ENCODE assay signal across 13 cellular contexts in genomic region chr11:124656759-124657627, GRCh38. TPM values are rescaled to one million over a fixed set of nuclear protein-coding genes. Genes with fewer than 3 reads are reported as not detected.
A peak's percentile ranks its signal among the peaks of the same experiment; 100 is the strongest.
DNase-seq lines count a peak whose midpoint lies in the region; ATAC-seq and TF ChIP-seq lines count a peak whose summit lies in the region.
"Had no signal": no experiment of that assay in that cellular context is flagged by ENCODE, and none has a peak within 500 bp of the region (broad histone marks: within the 10 kb centered on the region; RNA-seq: fewer than 3 reads in every experiment).

No MANE protein-coding gene starts in this region.

- H3K27ac ChIP-seq in SK-N-SH (ENCODE audit: low read depth in 2 of 2, low read length in 1 of 2) (no peak overlapping the region), VCaP (peak overlapping the region; percentile 96), upper lobe of right lung (no peak overlapping the region)

- H3F3A ChIP-seq in SK-N-SH (replicated peaks; ENCODE audit: insufficient read depth) = no peaks in the 10 kb centered on the region

- ATAC-seq in SK-N-SH treated with all-trans-retinoic acid at 6 μM for 48 hours (no peak), upper lobe of right lung (peak; percentile 72), left colon (no peak), GM21529 (IDR thresholded peaks at IDR 0.05; ENCODE audit: unreplicated experiment) (no peak)
- ATAC-seq: HepG2 had no signal

- WGBS in SK-N-SH (ENCODE audit: low lambda C conversion rate) = 80% methylated on average over 15 of the region's 16 CpGs

- no peak overlapping the region for H3K9ac ChIP-seq in SK-N-SH

- H3K4me3 ChIP-seq in SK-N-SH (ENCODE audit: low read depth in 2 of 2, low read length in 1 of 2) (no peak overlapping the region), upper lobe of right lung (no peak overlapping the region)

- no peak for TF ChIP-seq RAD21 in SK-N-SH (IDR thresholded peaks at IDR 0.05; ENCODE audit: low read length)

- POLR2A ChIA-PET in SK-N-SH (lab: Yijun Ruan, JAX) = interaction anchor here (0.7 to 0.8 kb wide), 2 partner anchors 14 to 34 kb away, joined by 3 to 4 read pairs; partner anchors contain the start of gene TBRG1

- no peak overlapping the region for H2AFZ ChIP-seq in SK-N-SH (ENCODE audit: low read depth)

- H3K27me3 ChIP-seq in SK-N-SH (ENCODE audit: insufficient read depth) (no peaks in the 10 kb centered on the region), upper lobe of right lung (no peaks in the 10 kb centered on the region)

- intact Hi-C loops in upper lobe of right lung (cut with DNase I) (no loop called here), left colon (cut with DNase I, micrococcal nuclease) (no loop called here)

- no peak for TF ChIP-seq CTCF in SK-N-SH (IDR thresholded peaks at IDR 0.05)
- TF ChIP-seq CTCF in VCaP (conservative IDR thresholded peaks at IDR 0.05) = no peak
- TF ChIP-seq CTCF in upper lobe of right lung (IDR thresholded peaks at IDR 0.05) = no peak

- DNase-seq in SK-N-SH = peak; percentile 52
- DNase-seq in iris pigment epithelial cell (ENCODE audit: low read depth) = peak; percentile 63
- DNase-seq in upper lobe of right lung = no peak
- no peak for DNase-seq in left colon
- DNase-seq in dedifferentiated amniotic fluid mesenchymal stem cell (ENCODE audit: extremely low spot score) = no peak
- DNase-seq: activated T-cell treated with anti-CD3 and anti-CD28 coated beads, Interleukin-2, amount 50 U/mL, for 24 hours; SHP77 treated with DMSO at 0.1 percent for 48 hours had no signal

- H4K20me1 ChIP-seq in SK-N-SH (ENCODE audit: insufficient read depth) = no peaks in the 10 kb centered on the region

- H3K9me3 ChIP-seq in SK-N-SH (no peaks in the 10 kb centered on the region), upper lobe of right lung (no peaks in the 10 kb centered on the region)

- H3K4me1 ChIP-seq in SK-N-SH (ENCODE audit: control insufficient read depth in 1 of 2, insufficient read depth in 2 of 2, low read depth in 1 of 2, low read length in 1 of 2) (peaks cover 4 to 5% of the 10 kb centered on the region in 2 experiments; a peak in 2 of 4 replicates), upper lobe of right lung (no peaks in the 10 kb centered on the region)

- H3K9me2 ChIP-seq in SK-N-SH = no peaks in the 10 kb centered on the region

- H3K36me3 ChIP-seq in SK-N-SH (replicated peaks in 1 of 2; ENCODE audit: control insufficient read depth in 1 of 2, insufficient read depth in 2 of 2, low read length in 1 of 2) = peaks cover 0 to 2% of the 10 kb centered on the region in 2 experiments
- H3K36me3 ChIP-seq in upper lobe of right lung = peaks cover 3% of the 10 kb centered on the region

- TF ChIP-seq EP300 in SK-N-SH (IDR thresholded peaks at IDR 0.05; ENCODE audit: borderline replicate concordance in 1 of 2, low read depth in 1 of 2, low read length in 1 of 2) = no peak

- CTCF ChIA-PET in SK-N-SH (lab: Yijun Ruan, JAX) = interaction anchor here (0.8 to 4.2 kb wide), 4 partner anchors 12 to 210 kb away, joined by 3 to 14 read pairs (median 6); no protein-coding TSS in a partner anchor

- no peak overlapping the region for H3K4me2 ChIP-seq in SK-N-SH

- no peaks in the 10 kb centered on the region for H3K79me2 ChIP-seq in SK-N-SH (ENCODE audit: insufficient read depth)

TF ChIP-seq in SK-N-SH, 30 proteins besides CTCF, POLR2A, EP300 and RAD21 (continues in another document):
- TF ChIP-seq RFX5 (IDR thresholded peaks at IDR 0.05; ENCODE audit: low read length) (no peak), IRF3 (IDR thresholded peaks at IDR 0.05; ENCODE audit: low read depth, low read length) (no peak), SMC3 (IDR thresholded peaks at IDR 0.05; ENCODE audit: low read depth, low read length) (no peak), GABPA (IDR thresholded peaks at IDR 0.05; ENCODE audit: low read depth) (no peak), TAF1 (IDR thresholded peaks at IDR 0.05; ENCODE audit: borderline replicate concordance, low read depth, low read length) (no peak), FOXM1 (IDR thresholded peaks at IDR 0.05; ENCODE audit: low read depth) (no peak)
- TF ChIP-seq, protein P1, sequence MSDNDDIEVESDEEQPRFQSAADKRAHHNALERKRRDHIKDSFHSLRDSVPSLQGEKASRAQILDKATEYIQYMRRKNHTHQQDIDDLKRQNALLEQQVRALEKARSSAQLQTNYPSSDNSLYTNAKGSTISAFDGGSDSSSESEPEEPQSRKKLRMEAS (IDR thresholded peaks at IDR 0.05; ENCODE audit: low read depth) = no peak
- TF ChIP-seq, protein P2, sequence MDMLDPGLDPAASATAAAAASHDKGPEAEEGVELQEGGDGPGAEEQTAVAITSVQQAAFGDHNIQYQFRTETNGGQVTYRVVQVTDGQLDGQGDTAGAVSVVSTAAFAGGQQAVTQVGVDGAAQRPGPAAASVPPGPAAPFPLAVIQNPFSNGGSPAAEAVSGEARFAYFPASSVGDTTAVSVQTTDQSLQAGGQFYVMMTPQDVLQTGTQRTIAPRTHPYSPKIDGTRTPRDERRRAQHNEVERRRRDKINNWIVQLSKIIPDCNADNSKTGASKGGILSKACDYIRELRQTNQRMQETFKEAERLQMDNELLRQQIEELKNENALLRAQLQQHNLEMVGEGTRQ (IDR thresholded peaks at IDR 0.05; ENCODE audit: borderline replicate concordance, low read depth, low read length) = no peak

TF ChIP-seq in SK-N-SH treated with all-trans-retinoic acid at 6 μM for 48 hours, 23 proteins besides CTCF, POLR2A, EP300 and RAD21 (continues in another document):
- TF ChIP-seq GLIS3 (CRISPR knock-in tag; IDR thresholded peaks at IDR 0.05) (no peak), TSHZ2 (CRISPR knock-in tag; IDR thresholded peaks at IDR 0.05) (no peak), ZNF70 (CRISPR knock-in tag; IDR thresholded peaks at IDR 0.05) (no peak), PPARA (CRISPR knock-in tag; IDR thresholded peaks at IDR 0.05; ENCODE audit: borderline replicate concordance) (no peak), ZNF565 (CRISPR knock-in tag; conservative IDR thresholded peaks at IDR 0.05; ENCODE audit: low read depth) (no peak), OSR1 (CRISPR knock-in tag; IDR thresholded peaks at IDR 0.05) (no peak), TOX (CRISPR knock-in tag; IDR thresholded peaks at IDR 0.05; ENCODE audit: borderline replicate concordance) (no peak)
- TF ChIP-seq, protein P3, sequence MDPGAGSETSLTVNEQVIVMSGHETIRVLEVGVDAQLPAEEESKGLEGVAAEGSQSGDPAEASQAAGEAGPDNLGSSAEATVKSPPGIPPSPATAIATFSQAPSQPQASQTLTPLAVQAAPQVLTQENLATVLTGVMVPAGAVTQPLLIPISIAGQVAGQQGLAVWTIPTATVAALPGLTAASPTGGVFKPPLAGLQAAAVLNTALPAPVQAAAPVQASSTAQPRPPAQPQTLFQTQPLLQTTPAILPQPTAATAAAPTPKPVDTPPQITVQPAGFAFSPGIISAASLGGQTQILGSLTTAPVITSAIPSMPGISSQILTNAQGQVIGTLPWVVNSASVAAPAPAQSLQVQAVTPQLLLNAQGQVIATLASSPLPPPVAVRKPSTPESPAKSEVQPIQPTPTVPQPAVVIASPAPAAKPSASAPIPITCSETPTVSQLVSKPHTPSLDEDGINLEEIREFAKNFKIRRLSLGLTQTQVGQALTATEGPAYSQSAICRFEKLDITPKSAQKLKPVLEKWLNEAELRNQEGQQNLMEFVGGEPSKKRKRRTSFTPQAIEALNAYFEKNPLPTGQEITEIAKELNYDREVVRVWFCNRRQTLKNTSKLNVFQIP (CRISPR knock-in tag; IDR thresholded peaks at IDR 0.05; ENCODE audit: borderline replicate concordance, low read depth) = no peak

RNA-seq across cellular contexts. Expression of gene SIAE, which starts 16.5 kb away (rescaled TPM):
- 27.9 and 47.0 TPM in 2 replicates for polyA plus RNA-seq in SK-N-SH (2012; rRNA removed)
- 35.8 and 36.8 TPM in 2 replicates for polyA plus RNA-seq in SK-N-SH (2012; cell fraction: cytosol; rRNA removed)
- polyA plus RNA-seq in SK-N-SH (2012; cell fraction: nucleus; rRNA removed) = 30.8 and 43.9 TPM in 2 replicates
- total RNA-seq in upper lobe of right lung (41.6 TPM), left colon (100 to 1,000 TPM; 207 to 293 TPM)

RNA-seq across cellular contexts. Expression of gene SPA17, which starts 16.7 kb away (rescaled TPM):
- 7.7 and 11.7 TPM in 2 replicates for polyA plus RNA-seq in SK-N-SH (2012; rRNA removed)
- 14.6 and 17.8 TPM in 2 replicates for polyA plus RNA-seq in SK-N-SH (2012; cell fraction: cytosol; rRNA removed)
- 1.8 and 3.8 TPM in 2 replicates for polyA plus RNA-seq in SK-N-SH (2012; cell fraction: nucleus; rRNA removed)
- total RNA-seq in upper lobe of right lung (4.8 TPM), left colon (1 to 10 TPM; 7.4 to 8.7 TPM)

RNA-seq across cellular contexts. Expression of gene TBRG1, which starts 34.3 kb away (rescaled TPM):
- 22.0 and 29.0 TPM in 2 replicates for polyA plus RNA-seq in SK-N-SH (2012; rRNA removed)
- 19.6 and 21.2 TPM in 2 replicates for polyA plus RNA-seq in SK-N-SH (2012; cell fraction: cytosol; rRNA removed)
- 61.6 and 96.9 TPM in 2 replicates for polyA plus RNA-seq in SK-N-SH (2012; cell fraction: nucleus; rRNA removed)
- total RNA-seq in upper lobe of right lung = 44.9 TPM
- total RNA-seq in left colon = 10 to 100 TPM; 30.7 to 35.5 TPM

RNA-seq across cellular contexts. Expression of gene PANX3, which starts 45.8 kb away (rescaled TPM):
- not detected in 2 replicates for polyA plus RNA-seq in SK-N-SH (2012; rRNA removed)
- not detected in 2 replicates for polyA plus RNA-seq in SK-N-SH (2012; cell fraction: cytosol; rRNA removed)
- not detected in 2 replicates for polyA plus RNA-seq in SK-N-SH (2012; cell fraction: nucleus; rRNA removed)
- total RNA-seq in upper lobe of right lung = not detected
- total RNA-seq in left colon = not detected
- total RNA-seq: HepG2, omental fat pad had no signal
- polyA plus RNA-seq: esophagus, HepG2 had no signal

Comparison
In these comparisons a context has a peak if more than half of its experiments do, and no peak if none do; other contexts are left out.
1. DNase-seq: peak in SK-N-SH (single experiment) and iris pigment epithelial cell (single experiment); none in upper lobe of right lung (single experiment), left colon (0 of 2) and dedifferentiated amniotic fluid mesenchymal stem cell (single experiment).